Comparison of ENCODE assay signal across 1 cellular context in the genomic region with DNA sequence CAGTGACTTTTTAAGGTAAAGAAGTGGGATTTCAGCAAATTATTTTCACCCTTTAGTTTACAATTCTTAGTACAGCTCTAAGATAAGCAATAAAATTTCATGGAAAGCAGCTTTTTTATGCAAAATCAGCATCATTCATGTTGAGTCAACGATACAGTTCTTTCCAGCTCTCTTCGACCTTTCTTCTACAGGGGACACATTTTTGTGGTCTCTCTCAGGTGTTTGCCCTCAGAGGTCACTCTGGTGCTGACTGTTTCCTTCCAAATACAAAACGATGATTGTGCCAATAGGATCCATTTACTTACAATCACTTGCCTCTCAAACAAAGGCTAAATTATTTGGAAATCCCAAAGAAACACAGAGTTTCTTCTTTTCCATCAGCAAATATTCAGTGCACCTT.
TF ChIP-seq lines count a peak whose summit lies in the region.

No MANE protein-coding gene starts in this region.

TF ChIP-seq in HepG2, 621 proteins besides CTCF, POLR2A, EP300 and RAD21 (continued from another document and continues in another):
- TF ChIP-seq, protein P1, sequence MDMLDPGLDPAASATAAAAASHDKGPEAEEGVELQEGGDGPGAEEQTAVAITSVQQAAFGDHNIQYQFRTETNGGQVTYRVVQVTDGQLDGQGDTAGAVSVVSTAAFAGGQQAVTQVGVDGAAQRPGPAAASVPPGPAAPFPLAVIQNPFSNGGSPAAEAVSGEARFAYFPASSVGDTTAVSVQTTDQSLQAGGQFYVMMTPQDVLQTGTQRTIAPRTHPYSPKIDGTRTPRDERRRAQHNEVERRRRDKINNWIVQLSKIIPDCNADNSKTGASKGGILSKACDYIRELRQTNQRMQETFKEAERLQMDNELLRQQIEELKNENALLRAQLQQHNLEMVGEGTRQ (IDR thresholded peaks at IDR 0.05; ENCODE audit: low read depth, low read length), result no peak
- TF ChIP-seq, protein P1 (CRISPR knock-in tag; IDR thresholded peaks at IDR 0.05; ENCODE audit: borderline replicate concordance), result no peak
- no peak for TF ChIP-seq ZBTB42 (CRISPR knock-in tag; IDR thresholded peaks at IDR 0.05)
- no peak for TF ChIP-seq ZNF292 (CRISPR knock-in tag; IDR thresholded peaks at IDR 0.05; ENCODE audit: borderline replicate concordance, low read depth)
- TF ChIP-seq NFE2 (CRISPR knock-in tag; IDR thresholded peaks at IDR 0.05), result no peak
- peak; percentile 77 for TF ChIP-seq RXRB (CRISPR knock-in tag; IDR thresholded peaks at IDR 0.05; ENCODE audit: borderline replicate concordance)
- TF ChIP-seq ZNF232 (CRISPR knock-in tag; IDR thresholded peaks at IDR 0.05; ENCODE audit: borderline replicate concordance), result no peak
- TF ChIP-seq KLF11 (CRISPR knock-in tag; IDR thresholded peaks at IDR 0.05), result no peak
- TF ChIP-seq TP53 (CRISPR knock-in tag; conservative IDR thresholded peaks at IDR 0.05), result no peak
- no peak for TF ChIP-seq BRCA1 (CRISPR knock-in tag; IDR thresholded peaks at IDR 0.05)
- TF ChIP-seq, protein P2, sequence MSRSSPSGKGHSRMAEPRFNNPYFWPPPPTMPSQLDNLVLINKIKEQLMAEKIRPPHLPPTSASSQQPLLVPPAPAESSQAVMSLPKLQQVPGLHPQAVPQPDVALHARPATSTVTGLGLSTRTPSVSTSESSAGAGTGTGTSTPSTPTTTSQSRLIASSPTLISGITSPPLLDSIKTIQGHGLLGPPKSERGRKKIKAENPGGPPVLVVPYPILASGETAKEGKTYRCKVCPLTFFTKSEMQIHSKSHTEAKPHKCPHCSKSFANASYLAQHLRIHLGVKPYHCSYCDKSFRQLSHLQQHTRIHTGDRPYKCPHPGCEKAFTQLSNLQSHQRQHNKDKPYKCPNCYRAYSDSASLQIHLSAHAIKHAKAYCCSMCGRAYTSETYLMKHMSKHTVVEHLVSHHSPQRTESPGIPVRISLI (CRISPR knock-in tag; IDR thresholded peaks at IDR 0.05; ENCODE audit: borderline replicate concordance), result peak; percentile 62; the same call in 1 of the 2 replicates
- TF ChIP-seq ZNF672 (CRISPR knock-in tag; IDR thresholded peaks at IDR 0.05), result no peak
- peak; percentile 25; the same call in 1 of the 2 replicates for TF ChIP-seq HDAC2 (CRISPR knock-in tag; IDR thresholded peaks at IDR 0.05)
- no peak for TF ChIP-seq ZNF44 (CRISPR knock-in tag; IDR thresholded peaks at IDR 0.05)
- no peak for TF ChIP-seq DMAP1 (CRISPR knock-in tag; IDR thresholded peaks at IDR 0.05)
- TF ChIP-seq EED (CRISPR knock-in tag; IDR thresholded peaks at IDR 0.05), result no peak
- peak; percentile 35; the same call in 1 of the 2 replicates for TF ChIP-seq NCOA2 (CRISPR knock-in tag; IDR thresholded peaks at IDR 0.05)
- no peak for TF ChIP-seq HES4 (CRISPR knock-in tag; IDR thresholded peaks at IDR 0.05; ENCODE audit: borderline replicate concordance)
- TF ChIP-seq, protein P3, sequence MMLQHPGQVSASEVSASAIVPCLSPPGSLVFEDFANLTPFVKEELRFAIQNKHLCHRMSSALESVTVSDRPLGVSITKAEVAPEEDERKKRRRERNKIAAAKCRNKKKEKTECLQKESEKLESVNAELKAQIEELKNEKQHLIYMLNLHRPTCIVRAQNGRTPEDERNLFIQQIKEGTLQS (CRISPR knock-in tag; IDR thresholded peaks at IDR 0.05), result no peak
- TF ChIP-seq, protein P4, sequence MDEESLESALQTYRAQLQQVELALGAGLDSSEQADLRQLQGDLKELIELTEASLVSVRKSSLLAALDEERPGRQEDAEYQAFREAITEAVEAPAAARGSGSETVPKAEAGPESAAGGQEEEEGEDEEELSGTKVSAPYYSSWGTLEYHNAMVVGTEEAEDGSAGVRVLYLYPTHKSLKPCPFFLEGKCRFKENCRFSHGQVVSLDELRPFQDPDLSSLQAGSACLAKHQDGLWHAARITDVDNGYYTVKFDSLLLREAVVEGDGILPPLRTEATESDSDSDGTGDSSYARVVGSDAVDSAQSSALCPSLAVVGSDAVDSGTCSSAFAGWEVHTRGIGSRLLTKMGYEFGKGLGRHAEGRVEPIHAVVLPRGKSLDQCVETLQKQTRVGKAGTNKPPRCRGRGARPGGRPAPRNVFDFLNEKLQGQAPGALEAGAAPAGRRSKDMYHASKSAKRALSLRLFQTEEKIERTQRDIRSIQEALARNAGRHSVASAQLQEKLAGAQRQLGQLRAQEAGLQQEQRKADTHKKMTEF (CRISPR knock-in tag; IDR thresholded peaks at IDR 0.05), result 0 out of 2 replicates have a peak, but pooled peaks have one; percentile 19
- no peak for TF ChIP-seq YEATS4 (CRISPR knock-in tag; IDR thresholded peaks at IDR 0.05; ENCODE audit: borderline replicate concordance)
- TF ChIP-seq, protein P5, sequence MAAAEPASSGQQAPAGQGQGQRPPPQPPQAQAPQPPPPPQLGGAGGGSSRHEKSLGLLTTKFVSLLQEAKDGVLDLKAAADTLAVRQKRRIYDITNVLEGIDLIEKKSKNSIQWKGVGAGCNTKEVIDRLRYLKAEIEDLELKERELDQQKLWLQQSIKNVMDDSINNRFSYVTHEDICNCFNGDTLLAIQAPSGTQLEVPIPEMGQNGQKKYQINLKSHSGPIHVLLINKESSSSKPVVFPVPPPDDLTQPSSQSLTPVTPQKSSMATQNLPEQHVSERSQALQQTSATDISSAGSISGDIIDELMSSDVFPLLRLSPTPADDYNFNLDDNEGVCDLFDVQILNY (CRISPR knock-in tag; conservative IDR thresholded peaks at IDR 0.05), result no peak
- TF ChIP-seq RXRA (CRISPR knock-in tag; IDR thresholded peaks at IDR 0.05), result peak; percentile 62; the same call in 1 of the 2 replicates
- TF ChIP-seq JARID2 (CRISPR knock-in tag; IDR thresholded peaks at IDR 0.05; ENCODE audit: insufficient replicate concordance), result no peak
- TF ChIP-seq MED13 (CRISPR knock-in tag; IDR thresholded peaks at IDR 0.05), result no peak
- TF ChIP-seq, protein P6, sequence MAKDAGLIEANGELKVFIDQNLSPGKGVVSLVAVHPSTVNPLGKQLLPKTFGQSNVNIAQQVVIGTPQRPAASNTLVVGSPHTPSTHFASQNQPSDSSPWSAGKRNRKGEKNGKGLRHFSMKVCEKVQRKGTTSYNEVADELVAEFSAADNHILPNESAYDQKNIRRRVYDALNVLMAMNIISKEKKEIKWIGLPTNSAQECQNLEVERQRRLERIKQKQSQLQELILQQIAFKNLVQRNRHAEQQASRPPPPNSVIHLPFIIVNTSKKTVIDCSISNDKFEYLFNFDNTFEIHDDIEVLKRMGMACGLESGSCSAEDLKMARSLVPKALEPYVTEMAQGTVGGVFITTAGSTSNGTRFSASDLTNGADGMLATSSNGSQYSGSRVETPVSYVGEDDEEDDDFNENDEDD (CRISPR knock-in tag; IDR thresholded peaks at IDR 0.05; ENCODE audit: borderline replicate concordance), result no peak
- TF ChIP-seq ZFP62 (CRISPR knock-in tag; IDR thresholded peaks at IDR 0.05), result no peak
- TF ChIP-seq U2AF2 (IDR thresholded peaks at IDR 0.05; ENCODE audit: low read depth, low read length), result no peak
- TF ChIP-seq ZNF230 (CRISPR knock-in tag; IDR thresholded peaks at IDR 0.05), result no peak
- TF ChIP-seq, protein P7, sequence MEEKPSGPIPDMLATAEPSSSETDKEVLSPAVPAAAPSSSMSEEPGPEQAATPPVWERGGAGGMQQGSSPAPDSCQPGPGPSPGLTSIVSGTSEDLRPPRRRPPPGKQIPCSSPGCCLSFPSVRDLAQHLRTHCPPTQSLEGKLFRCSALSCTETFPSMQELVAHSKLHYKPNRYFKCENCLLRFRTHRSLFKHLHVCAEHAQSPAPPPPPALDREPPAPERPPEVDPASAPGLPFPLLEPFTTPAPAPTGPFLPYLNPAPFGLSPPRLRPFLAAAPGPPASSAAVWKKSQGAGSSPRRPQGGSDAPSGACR (CRISPR knock-in tag; IDR thresholded peaks at IDR 0.05), result no peak
- no peak for TF ChIP-seq ZNF792 (CRISPR knock-in tag; IDR thresholded peaks at IDR 0.05)
- no peak for TF ChIP-seq ZNF331 (CRISPR knock-in tag; IDR thresholded peaks at IDR 0.05)
- TF ChIP-seq ELF3 (CRISPR knock-in tag; IDR thresholded peaks at IDR 0.05), result peak; percentile 30; the same call in 1 of the 2 replicates
- TF ChIP-seq ELF4 (CRISPR knock-in tag; IDR thresholded peaks at IDR 0.05; ENCODE audit: borderline replicate concordance), result no peak
- TF ChIP-seq ZNF709 (CRISPR knock-in tag; IDR thresholded peaks at IDR 0.05), result no peak
- TF ChIP-seq ZNF468 (CRISPR knock-in tag; IDR thresholded peaks at IDR 0.05), result no peak
- no peak for TF ChIP-seq ZNF101 (CRISPR knock-in tag; IDR thresholded peaks at IDR 0.05; ENCODE audit: borderline replicate concordance, low read depth)
- TF ChIP-seq HOXA9 (CRISPR knock-in tag; IDR thresholded peaks at IDR 0.05; ENCODE audit: borderline replicate concordance), result no peak
- no peak for TF ChIP-seq DR1 (CRISPR knock-in tag; IDR thresholded peaks at IDR 0.05)
- no peak for TF ChIP-seq KAT8 (CRISPR knock-in tag; IDR thresholded peaks at IDR 0.05)
- TF ChIP-seq SOX13 (IDR thresholded peaks at IDR 0.05), result no peak
- TF ChIP-seq SOX13 (CRISPR knock-in tag; conservative IDR thresholded peaks at IDR 0.05 in 1 of 2, IDR thresholded peaks at IDR 0.05 in 1 of 2), result peak in 1 of 2 experiments; percentile 78; a peak in 1 of 4 replicates
- TF ChIP-seq TEAD3 (CRISPR knock-in tag; optimal IDR thresholded peaks at IDR 0.05; ENCODE audit: borderline replicate concordance), result peak; percentile 63
- no peak for TF ChIP-seq SOX6 (IDR thresholded peaks at IDR 0.05)
- TF ChIP-seq SOX6 (CRISPR knock-in tag; IDR thresholded peaks at IDR 0.05), result peak; percentile 40; the same call in 1 of the 2 replicates
- TF ChIP-seq, protein P8, sequence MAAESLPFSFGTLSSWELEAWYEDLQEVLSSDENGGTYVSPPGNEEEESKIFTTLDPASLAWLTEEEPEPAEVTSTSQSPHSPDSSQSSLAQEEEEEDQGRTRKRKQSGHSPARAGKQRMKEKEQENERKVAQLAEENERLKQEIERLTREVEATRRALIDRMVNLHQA (CRISPR knock-in tag; IDR thresholded peaks at IDR 0.05), result no peak
- TF ChIP-seq ARID2 (CRISPR knock-in tag; IDR thresholded peaks at IDR 0.05; ENCODE audit: borderline replicate concordance), result no peak
- no peak for TF ChIP-seq CEBPB (IDR thresholded peaks at IDR 0.05; ENCODE audit: borderline replicate concordance, low read depth, low read length)
- no peak for TF ChIP-seq SRSF1 (optimal IDR thresholded peaks at IDR 0.05; ENCODE audit: low read depth, low read length)
- no peak for TF ChIP-seq ZFP1 (CRISPR knock-in tag; IDR thresholded peaks at IDR 0.05)
- TF ChIP-seq ZNF30 (CRISPR knock-in tag; IDR thresholded peaks at IDR 0.05), result no peak
- TF ChIP-seq CHD4 (IDR thresholded peaks at IDR 0.05; ENCODE audit: borderline replicate concordance, low read length), result no peak
- no peak for TF ChIP-seq NONO (IDR thresholded peaks at IDR 0.05)
- TF ChIP-seq NONO (CRISPR knock-in tag; conservative IDR thresholded peaks at IDR 0.05), result no peak
- no peak for TF ChIP-seq ZFP90 (CRISPR knock-in tag; IDR thresholded peaks at IDR 0.05; ENCODE audit: borderline replicate concordance)
- peak; percentile 88 for TF ChIP-seq PPARG (CRISPR knock-in tag; conservative IDR thresholded peaks at IDR 0.05)
- TF ChIP-seq NFKB2 (CRISPR knock-in tag; IDR thresholded peaks at IDR 0.05; ENCODE audit: borderline replicate concordance), result no peak
- no peak for TF ChIP-seq PTBP1 (IDR thresholded peaks at IDR 0.05; ENCODE audit: low read depth, low read length, poor library complexity, severe bottlenecking)
- no peak for TF ChIP-seq KLF13 (CRISPR knock-in tag; IDR thresholded peaks at IDR 0.05)
- peak; percentile 13; the same call in 1 of the 2 replicates for TF ChIP-seq GATAD2A (CRISPR knock-in tag; IDR thresholded peaks at IDR 0.05)
- TF ChIP-seq, protein P9, sequence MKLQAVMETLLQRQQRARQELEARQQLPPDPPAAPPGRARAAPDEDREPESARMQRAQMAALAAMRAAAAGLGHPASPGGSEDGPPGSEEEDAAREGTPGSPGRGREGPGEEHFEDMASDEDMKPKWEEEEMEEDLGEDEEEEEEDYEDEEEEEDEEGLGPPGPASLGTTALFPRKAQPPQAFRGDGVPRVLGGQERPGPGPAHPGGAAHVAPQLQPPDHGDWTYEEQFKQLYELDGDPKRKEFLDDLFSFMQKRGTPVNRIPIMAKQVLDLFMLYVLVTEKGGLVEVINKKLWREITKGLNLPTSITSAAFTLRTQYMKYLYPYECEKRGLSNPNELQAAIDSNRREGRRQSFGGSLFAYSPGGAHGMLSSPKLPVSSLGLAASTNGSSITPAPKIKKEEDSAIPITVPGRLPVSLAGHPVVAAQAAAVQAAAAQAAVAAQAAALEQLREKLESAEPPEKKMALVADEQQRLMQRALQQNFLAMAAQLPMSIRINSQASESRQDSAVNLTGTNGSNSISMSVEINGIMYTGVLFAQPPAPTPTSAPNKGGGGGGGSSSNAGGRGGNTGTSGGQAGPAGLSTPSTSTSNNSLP (IDR thresholded peaks at IDR 0.05; ENCODE audit: low read depth, low read length), result no peak
- no peak for TF ChIP-seq GATA4 (IDR thresholded peaks at IDR 0.05; ENCODE audit: borderline replicate concordance, low read depth)
- no peak for TF ChIP-seq ZNF549 (CRISPR knock-in tag; IDR thresholded peaks at IDR 0.05)
- TF ChIP-seq RFX5 (IDR thresholded peaks at IDR 0.05; ENCODE audit: low read depth, low read length), result no peak
- TF ChIP-seq PAX8 (CRISPR knock-in tag; IDR thresholded peaks at IDR 0.05; ENCODE audit: borderline replicate concordance), result no peak
- TF ChIP-seq, protein P10, sequence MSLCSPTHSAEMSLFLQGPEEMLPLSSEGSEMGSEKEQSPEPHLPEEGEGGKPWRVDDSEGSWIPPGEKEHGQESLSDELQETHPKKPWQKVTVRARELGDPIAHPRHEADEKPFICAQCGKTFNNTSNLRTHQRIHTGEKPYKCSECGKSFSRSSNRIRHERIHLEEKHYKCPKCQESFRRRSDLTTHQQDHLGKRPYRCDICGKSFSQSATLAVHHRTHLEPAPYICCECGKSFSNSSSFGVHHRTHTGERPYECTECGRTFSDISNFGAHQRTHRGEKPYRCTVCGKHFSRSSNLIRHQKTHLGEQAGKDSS (CRISPR knock-in tag; IDR thresholded peaks at IDR 0.05; ENCODE audit: borderline replicate concordance, low read depth), result no peak
- TF ChIP-seq, protein P11, sequence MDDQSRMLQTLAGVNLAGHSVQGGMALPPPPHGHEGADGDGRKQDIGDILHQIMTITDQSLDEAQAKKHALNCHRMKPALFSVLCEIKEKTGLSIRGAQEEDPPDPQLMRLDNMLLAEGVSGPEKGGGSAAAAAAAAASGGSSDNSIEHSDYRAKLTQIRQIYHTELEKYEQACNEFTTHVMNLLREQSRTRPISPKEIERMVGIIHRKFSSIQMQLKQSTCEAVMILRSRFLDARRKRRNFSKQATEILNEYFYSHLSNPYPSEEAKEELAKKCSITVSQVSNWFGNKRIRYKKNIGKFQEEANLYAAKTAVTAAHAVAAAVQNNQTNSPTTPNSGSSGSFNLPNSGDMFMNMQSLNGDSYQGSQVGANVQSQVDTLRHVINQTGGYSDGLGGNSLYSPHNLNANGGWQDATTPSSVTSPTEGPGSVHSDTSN (CRISPR knock-in tag; IDR thresholded peaks at IDR 0.05; ENCODE audit: borderline replicate concordance), result no peak
- TF ChIP-seq ZNF256 (CRISPR knock-in tag; conservative IDR thresholded peaks at IDR 0.05), result no peak
- no peak for TF ChIP-seq FOXJ3 (CRISPR knock-in tag; IDR thresholded peaks at IDR 0.05; ENCODE audit: borderline replicate concordance)
- peak; percentile 30; the same call in 1 of the 2 replicates for TF ChIP-seq TARDBP (CRISPR knock-in tag; IDR thresholded peaks at IDR 0.05)
